ENCODE assay signal across 23 cellular contexts in genomic region chrX:123277347-123277746, GRCh38.
"Had no signal": no experiment of that assay in that cellular context is flagged by ENCODE, and none has a peak within 500 bp of the region (broad histone marks: within the 10 kb centered on the region; RNA-seq: fewer than 3 reads in every experiment).

No MANE protein-coding gene starts in this region.

- H3K9me3 ChIP-seq: lower lobe of right lung, tibial artery had no signal

- H3K27ac ChIP-seq: foreskin keratinocyte, lower lobe of right lung, tibial artery had no signal

- H3K4me1 ChIP-seq: foreskin keratinocyte, lower lobe of right lung, tibial artery had no signal

- H3K27me3 ChIP-seq: foreskin keratinocyte, tibial artery had no signal

- FAIRE-seq: endometrium, small intestine had no signal

- H3K4me3 ChIP-seq: lower lobe of right lung, tibial artery had no signal

- DNase-seq: activated CD4-positive, alpha-beta memory T cell treated with anti-CD3 and anti-CD28 coated beads, Interleukin-2, amount 10 ng/mL, durations not matched to agents 7 days and 5 days; activated CD4-positive, alpha-beta T cell treated with anti-CD3 and anti-CD28 coated beads for 48 hours; activated CD4-positive, CD25-positive, alpha-beta regulatory T cell; activated effector memory CD4-positive, alpha-beta T cell treated with Interleukin-2 at 50 U/mL for 16 hours; activated naive CD4-positive, alpha-beta T cell treated with anti-CD3 and anti-CD28 coated beads, Interleukin-2, amount 50 U/mL, for 16 hours; activated naive CD8-positive, alpha-beta T cell treated with anti-CD3 and anti-CD28 coated beads, Interleukin-2, amount 50 U/mL, for 24 hours; activated T-cell treated with anti-CD3 and anti-CD28 coated beads, Interleukin-2, amount 50 U/mL, for 72 hours; effector CD4-positive, alpha-beta T cell; immature natural killer cell; lower lobe of right lung; naive thymus-derived CD4-positive, alpha-beta T cell; occipital lobe; posterior cingulate gyrus; small intestine; stimulated activated CD4-positive, alpha-beta T cell treated with anti-CD3 and anti-CD28 coated beads, Interleukin-2, amount 100 ng/mL, for 24 hours; stimulated activated naive CD8-positive, alpha-beta T cell treated with anti-CD3 and anti-CD28 coated beads, Interleukin-15, amount 100 ng/mL, for 72 hours; T1000; tibial artery had no signal

- H3K36me3 ChIP-seq: lower lobe of right lung, tibial artery had no signal

- ATAC-seq: activated naive CD8-positive, alpha-beta T cell treated with anti-CD3 and anti-CD28 coated beads, Interleukin-2, amount 50 U/mL, for 24 hours; activated T-cell treated with anti-CD3 and anti-CD28 coated beads, Interleukin-2, amount 50 U/mL, for 72 hours; foreskin keratinocyte; left lobe of liver; lower lobe of right lung; naive thymus-derived CD4-positive, alpha-beta T cell; sciatic nerve; stimulated activated effector memory CD8-positive, alpha-beta T cell treated with anti-CD3 and anti-CD28 coated beads, Interleukin-12 subunit alpha, Interleukin-12 subunit beta, amount 100 ng/mL, for 72 hours; stimulated activated naive CD8-positive, alpha-beta T cell treated with anti-CD3 and anti-CD28 coated beads, Interleukin-15, amount 100 ng/mL, for 72 hours had no signal
